Comparison of ENCODE assay signal across 8 cellular contexts in the genomic region with DNA sequence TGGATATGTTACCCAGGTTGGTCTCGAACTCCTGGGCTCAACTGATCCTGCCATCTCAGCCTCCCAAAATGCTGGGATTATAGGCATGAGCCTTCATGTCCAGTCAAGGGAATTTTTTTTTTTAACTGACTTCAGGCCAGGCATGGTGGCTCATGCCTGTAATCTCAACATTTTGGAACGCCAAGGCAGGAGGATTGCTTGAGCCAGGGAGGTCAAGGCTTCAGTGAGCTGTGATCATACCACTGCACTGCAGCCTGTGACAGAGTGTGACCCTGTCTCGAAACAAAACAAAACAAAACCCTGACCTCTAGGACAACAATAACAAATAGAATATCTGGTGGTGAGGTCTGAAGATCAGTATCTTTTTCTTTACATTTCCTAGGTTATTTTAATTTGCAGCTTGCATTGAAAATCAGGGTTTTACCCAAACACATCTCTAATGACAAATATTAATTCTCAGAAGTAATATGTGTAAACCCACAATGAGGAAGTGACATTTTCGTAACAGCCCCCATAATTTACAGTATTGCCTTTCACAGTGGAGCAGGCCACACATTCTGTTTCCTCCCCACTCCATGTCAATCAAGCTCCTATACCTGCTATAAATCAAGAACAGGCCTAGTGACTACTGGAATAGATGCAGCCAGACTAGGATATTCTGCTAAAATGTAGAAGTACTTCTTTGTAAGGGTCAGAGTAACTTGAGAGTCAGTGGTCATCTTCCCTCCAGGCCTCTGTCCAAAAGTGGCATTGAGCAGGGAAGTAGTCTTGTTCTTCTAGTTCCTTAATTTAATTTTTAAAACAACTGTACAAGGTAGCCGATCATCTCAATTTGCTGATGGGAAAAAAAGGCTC. TPM values are rescaled to one million over a fixed set of nuclear protein-coding genes. Genes with fewer than 3 reads are reported as not detected.
DNase-seq lines count a peak whose midpoint lies in the region; ATAC-seq and TF ChIP-seq lines count a peak whose summit lies in the region.

No MANE protein-coding gene starts in this region.

- no peaks in the 10 kb centered on the region for H3K9me3 ChIP-seq in smooth muscle cell (replicated peaks; ENCODE audit: low read depth)
- no peaks in the 10 kb centered on the region for H3K9me3 ChIP-seq in Peyer's patch
- no peaks in the 10 kb centered on the region for H3K9me3 ChIP-seq in CD8-positive, alpha-beta memory T cell (ENCODE audit: low read length)

- H3K4me1 Mint-ChIP-seq in CD8-positive, alpha-beta memory T cell: peaks cover 0 to 6% (median 0%) of the 10 kb centered on the region in 3 donors

- H3K4me1 ChIP-seq in smooth muscle cell (ENCODE audit: low read depth) (no peaks in the 10 kb centered on the region), Peyer's patch (no peaks in the 10 kb centered on the region)
- H3K4me1 ChIP-seq in CD8-positive, alpha-beta memory T cell (ENCODE audit: insufficient read depth, low read length): no peaks in the 10 kb centered on the region

- H3K79me2 ChIP-seq in smooth muscle cell (ENCODE audit: low read depth): no peaks in the 10 kb centered on the region

- H3K27me3 Mint-ChIP-seq in CD8-positive, alpha-beta memory T cell: no peaks in the 10 kb centered on the region

- DNase-seq in germinal center (ENCODE audit: low spot score) (peak; percentile 59), smooth muscle cell (lab: John Stamatoyannopoulos, UW; ENCODE audit: unreplicated experiment) (no peak), SW480 (ENCODE audit: low spot score) (no peak), Peyer's patch (no peak)
- DNase-seq in CD8-positive, alpha-beta memory T cell: no peak

- POLR2A ChIA-PET in CD8-positive, alpha-beta memory T cell (lab: Charles Lee): no interaction called here

- H3F3A ChIP-seq in smooth muscle cell (ENCODE audit: low read depth): no peaks in the 10 kb centered on the region

- no peaks in the 10 kb centered on the region for H4K20me1 ChIP-seq in smooth muscle cell (ENCODE audit: low read depth)

- TF ChIP-seq CTCF in smooth muscle cell (IDR thresholded peaks at IDR 0.05; ENCODE audit: borderline replicate concordance, insufficient read depth, poor library complexity, severe bottlenecking) (no peak), Peyer's patch (IDR thresholded peaks at IDR 0.05) (no peak)

- H2AFZ ChIP-seq in smooth muscle cell (ENCODE audit: low read depth): no peak overlapping the region

- H3K36me3 ChIP-seq in smooth muscle cell (ENCODE audit: low read depth): no peaks in the 10 kb centered on the region
- H3K36me3 ChIP-seq in Peyer's patch: no peaks in the 10 kb centered on the region
- no peaks in the 10 kb centered on the region for H3K36me3 ChIP-seq in CD8-positive, alpha-beta memory T cell (ENCODE audit: insufficient read depth, low read length)

- H3K27ac ChIP-seq in smooth muscle cell (ENCODE audit: low read depth): no peak overlapping the region
- peak overlapping the region in 1 of 4 donors; percentile 27 for H3K27ac ChIP-seq in Peyer's patch
- H3K27ac ChIP-seq in CD8-positive, alpha-beta memory T cell (ENCODE audit: low read depth, low read length): no peak overlapping the region

- peak; percentile 84 for ATAC-seq in GM18498 (IDR thresholded peaks at IDR 0.05; ENCODE audit: unreplicated experiment)
- peak; percentile 88 for ATAC-seq in GM21515 (IDR thresholded peaks at IDR 0.05; ENCODE audit: unreplicated experiment)
- ATAC-seq in HG03354 (IDR thresholded peaks at IDR 0.05; ENCODE audit: poor library complexity, severe bottlenecking, unreplicated experiment): peak; percentile 85

- no peaks in the 10 kb centered on the region for H3K9me3 Mint-ChIP-seq in CD8-positive, alpha-beta memory T cell

- no peak overlapping the region for H3K4me2 ChIP-seq in smooth muscle cell

- H3K9ac ChIP-seq in smooth muscle cell (ENCODE audit: low read depth): no peak overlapping the region

- H3K4me3 Mint-ChIP-seq in CD8-positive, alpha-beta memory T cell: no peak overlapping the region

- peaks cover 0 to 1% (median 0%) of the 10 kb centered on the region in 3 donors for H3K36me3 Mint-ChIP-seq in CD8-positive, alpha-beta memory T cell

- no peak for TF ChIP-seq POLR2A in Peyer's patch (IDR thresholded peaks at IDR 0.05)

- no peaks in the 10 kb centered on the region for H3K27me3 ChIP-seq in smooth muscle cell (ENCODE audit: low read depth)
- H3K27me3 ChIP-seq in Peyer's patch: no peaks in the 10 kb centered on the region
- H3K27me3 ChIP-seq in CD8-positive, alpha-beta memory T cell (ENCODE audit: insufficient read depth, low read length, poor library complexity, severe bottlenecking): no peaks in the 10 kb centered on the region

- no peak overlapping the region for H3K4me3 ChIP-seq in smooth muscle cell
- no peak overlapping the region for H3K4me3 ChIP-seq in Peyer's patch
- H3K4me3 ChIP-seq in CD8-positive, alpha-beta memory T cell (ENCODE audit: low read length): no peak overlapping the region

- CTCF ChIA-PET in CD8-positive, alpha-beta memory T cell (lab: Charles Lee): no interaction called here

- peak overlapping the region in 1 of 8 donors; percentile 6 for H3K27ac Mint-ChIP-seq in CD8-positive, alpha-beta memory T cell

- WGBS in smooth muscle cell (ENCODE audit: low lambda C conversion rate): 94% methylated on average over 5 of the region's 5 CpGs

RNA-seq across cellular contexts. Expression of a gene that starts 43.3 kb away (rescaled TPM):
- total RNA-seq in smooth muscle cell (10.2 and 14.1 TPM in 2 replicates), Peyer's patch (10 to 100 TPM in 1 of 4 donors, 1 to 10 TPM in 3; 2.0 to 16.5 (median 6.1) TPM)
- polyA plus RNA-seq in smooth muscle cell: 6.0 and 8.7 TPM in 2 replicates
- total RNA-seq in CD8-positive, alpha-beta memory T cell: under 1 TPM; 0.71 to 0.77 TPM
- polyA plus RNA-seq in CD8-positive, alpha-beta memory T cell: 0.58 TPM
